ENCODE assay signal across 1 cellular context in genomic region chr22:24602105-24602749, GRCh38. TPM values are rescaled to one million over a fixed set of nuclear protein-coding genes. Genes with fewer than 3 reads are reported as not detected.
"Had no signal": no experiment of that assay in that cellular context is flagged by ENCODE, and none has a peak within 500 bp of the region (broad histone marks: within the 10 kb centered on the region; RNA-seq: fewer than 3 reads in every experiment).

No MANE protein-coding gene starts in this region.

RNA-seq across cellular contexts. Expression of gene LRRC75B, which starts 9.4 kb away (rescaled TPM):
- total RNA-seq: naive thymus-derived CD8-positive, alpha-beta T cell had no signal
